In the genomic region with DNA sequence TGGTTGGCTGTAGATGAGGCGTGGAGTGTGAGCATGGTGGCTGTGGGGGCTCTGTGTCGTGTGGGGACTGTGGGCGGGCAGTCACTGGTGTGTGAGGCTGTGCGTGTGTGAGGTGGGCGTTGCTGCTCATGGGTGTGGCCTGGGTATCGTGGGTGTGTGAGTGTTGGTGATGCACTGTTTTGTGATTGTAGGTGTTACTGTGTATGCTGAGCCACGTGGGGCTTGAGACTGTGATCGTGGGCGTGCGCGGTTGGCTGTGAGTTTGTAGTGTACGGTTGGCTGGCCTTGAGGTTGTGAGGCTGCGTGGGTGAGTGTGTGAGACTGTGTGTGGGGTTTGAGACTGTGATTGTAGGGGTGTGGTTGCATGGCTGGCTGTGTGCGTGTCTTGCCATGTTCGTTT, we compare ENCODE assay signal across 14 cellular contexts. TPM values are rescaled to one million over a fixed set of nuclear protein-coding genes. Genes with fewer than 3 reads are reported as not detected.
DNase-seq lines count a peak whose midpoint lies in the region; ATAC-seq and TF ChIP-seq lines count a peak whose summit lies in the region.
"Had no signal": no experiment of that assay in that cellular context is flagged by ENCODE, and none has a peak within 500 bp of the region (broad histone marks: within the 10 kb centered on the region; RNA-seq: fewer than 3 reads in every experiment).

No MANE protein-coding gene starts in this region.

- no peak overlapping the region for H3K27ac Mint-ChIP-seq in endothelial cell (ENCODE audit: unreplicated experiment)

- TF ChIP-seq CTCF in HEK293 (tag by site-specific recombination; IDR thresholded peaks at IDR 0.05) (no peak), endothelial cell (IDR thresholded peaks at IDR 0.05; ENCODE audit: unreplicated experiment) (no peak), psoas muscle (IDR thresholded peaks at IDR 0.05) (no peak)

- H3K4me1 ChIP-seq in BLaER1 (peaks cover 65% of the 10 kb centered on the region), HEK293 (ENCODE audit: control insufficient read depth, insufficient read depth, low read length) (no peaks in the 10 kb centered on the region), psoas muscle (no peaks in the 10 kb centered on the region)

- H3K27me3 ChIP-seq in BLaER1 (peaks cover 8% of the 10 kb centered on the region), psoas muscle (ENCODE audit: insufficient read depth in 3 of 3, low read length in 2 of 3) (no peaks in the 10 kb centered on the region)

- H3K4me3 ChIP-seq in BLaER1 (no peak overlapping the region), HEK293 (ENCODE audit: low read depth, low read length) (no peak overlapping the region), psoas muscle (no peak overlapping the region)
- H3K4me3 ChIP-seq: A549, GM23248 had no signal

- peaks cover 3% of the 10 kb centered on the region; the same call in 1 of the 2 replicates for H4K20me1 ChIP-seq in BLaER1

- no peak overlapping the region for H3K27ac ChIP-seq in BLaER1
- H3K27ac ChIP-seq in HEK293 (ENCODE audit: extremely low read depth, low read depth, low read length) = no peak overlapping the region
- no peak overlapping the region for H3K27ac ChIP-seq in psoas muscle
- H3K27ac ChIP-seq: A549, GM23248 had no signal

- peak in 1 of 4 donors; percentile 5 for ATAC-seq in psoas muscle
- ATAC-seq: A549 had no signal

- H3K27me3 Mint-ChIP-seq in endothelial cell (ENCODE audit: unreplicated experiment) = peaks cover 13% of the 10 kb centered on the region

- H3K36me3 Mint-ChIP-seq in endothelial cell (ENCODE audit: low read depth, unreplicated experiment) = peaks cover 6% of the 10 kb centered on the region
- H3K36me3 Mint-ChIP-seq: CD4-positive, CD25-positive, alpha-beta regulatory T cell had no signal

- peak overlapping the region; percentile 19 for H3K4me3 Mint-ChIP-seq in endothelial cell (ENCODE audit: unreplicated experiment)
- H3K4me3 Mint-ChIP-seq: CD4-positive, CD25-positive, alpha-beta regulatory T cell had no signal

- CTCF ChIA-PET in HEK293 (lab: Yijun Ruan, JAX) = no interaction called here

- DNase-seq in endothelial cell (ENCODE audit: low spot score) = no peak
- DNase-seq in psoas muscle = peak; percentile 7 to 23
- DNase-seq in NCI-H524 (lab: John Stamatoyannopoulos, UW) = no peak
- DNase-seq in NCI-H510A treated with DMSO at 0.1 percent for 48 hours (lab: John Stamatoyannopoulos, UW) = no peak
- DNase-seq in NK-92 treated with Interleukin-12 subunit alpha and Interleukin-12 subunit beta, amount 100 ng/mL, for 24 hours (lab: John Stamatoyannopoulos, UW) = no peak
- DNase-seq: CD4-positive, CD25-positive, alpha-beta regulatory T cell; DMS53; GF-D8; GM23248; H7 had no signal

- peak overlapping the region; percentile 66 for H3K4me2 ChIP-seq in BLaER1
- H3K4me2 ChIP-seq: A549 had no signal

- H3K9me3 Mint-ChIP-seq in endothelial cell (ENCODE audit: unreplicated experiment) = no peaks in the 10 kb centered on the region
- H3K9me3 Mint-ChIP-seq: CD4-positive, CD25-positive, alpha-beta regulatory T cell had no signal

- H3K9ac ChIP-seq in BLaER1 = no peak overlapping the region
- H3K9ac ChIP-seq: GM23248 had no signal

- H3K4me1 Mint-ChIP-seq in endothelial cell (ENCODE audit: unreplicated experiment) = no peaks in the 10 kb centered on the region
- H3K4me1 Mint-ChIP-seq: CD4-positive, CD25-positive, alpha-beta regulatory T cell had no signal

- intact Hi-C loops in psoas muscle (cut with DNase I) = loop anchor here in 1 of 2 donors (5.0 kb wide), 1 partner anchor 98 kb away; no protein-coding TSS in a partner anchor

- 87 to 91% (median 91%) methylated on average over 15 of the region's 15 CpGs for WGBS in psoas muscle, 3 donors

- POLR2A ChIA-PET in HEK293 (lab: Yijun Ruan, JAX) = no interaction called here

- H3K9me3 ChIP-seq in BLaER1 = no peaks in the 10 kb centered on the region
- H3K9me3 ChIP-seq in HEK293 (ENCODE audit: control insufficient read depth, insufficient read depth, low read depth, low read length) = no peaks in the 10 kb centered on the region
- H3K9me3 ChIP-seq in psoas muscle = no peaks in the 10 kb centered on the region
- H3K9me3 ChIP-seq: A549 had no signal

- H3K36me3 ChIP-seq in BLaER1 (no peaks in the 10 kb centered on the region), HEK293 (ENCODE audit: control insufficient read depth in 2 of 2, insufficient read depth in 1 of 2, low read length in 2 of 2) (peaks cover 0 to 15% of the 10 kb centered on the region in 2 experiments; a peak in 1 of 3 replicates), psoas muscle (ENCODE audit: insufficient read depth in 1 of 2, low read depth in 1 of 2) (peaks cover 0 to 7% of the 10 kb centered on the region in 2 donors)

TF ChIP-seq in HEK293, 187 proteins besides CTCF, POLR2A, EP300 and RAD21:
- TF ChIP-seq MZF1 (tag by site-specific recombination; IDR thresholded peaks at IDR 0.05; ENCODE audit: borderline replicate concordance) (no peak), EGR2 (tag by site-specific recombination; IDR thresholded peaks at IDR 0.05; ENCODE audit: low read depth) (peak; percentile 100), ZNF677 (tag by site-specific recombination; IDR thresholded peaks at IDR 0.05) (no peak), PRDM1 (tag by site-specific recombination; IDR thresholded peaks at IDR 0.05) (no peak), HOXD13 (CRISPR knock-in tag; IDR thresholded peaks at IDR 0.05; ENCODE audit: borderline replicate concordance) (no peak), ZFHX2 (tag by site-specific recombination; conservative IDR thresholded peaks at IDR 0.05) (peak; percentile 100), KLF1 (tag by site-specific recombination; IDR thresholded peaks at IDR 0.05) (peak; percentile 75), ZNF221 (tag by site-specific recombination; IDR thresholded peaks at IDR 0.05; ENCODE audit: borderline replicate concordance) (no peak), ZNF266 (tag by site-specific recombination; IDR thresholded peaks at IDR 0.05; ENCODE audit: low read depth) (no peak)
- TF ChIP-seq, protein P1, sequence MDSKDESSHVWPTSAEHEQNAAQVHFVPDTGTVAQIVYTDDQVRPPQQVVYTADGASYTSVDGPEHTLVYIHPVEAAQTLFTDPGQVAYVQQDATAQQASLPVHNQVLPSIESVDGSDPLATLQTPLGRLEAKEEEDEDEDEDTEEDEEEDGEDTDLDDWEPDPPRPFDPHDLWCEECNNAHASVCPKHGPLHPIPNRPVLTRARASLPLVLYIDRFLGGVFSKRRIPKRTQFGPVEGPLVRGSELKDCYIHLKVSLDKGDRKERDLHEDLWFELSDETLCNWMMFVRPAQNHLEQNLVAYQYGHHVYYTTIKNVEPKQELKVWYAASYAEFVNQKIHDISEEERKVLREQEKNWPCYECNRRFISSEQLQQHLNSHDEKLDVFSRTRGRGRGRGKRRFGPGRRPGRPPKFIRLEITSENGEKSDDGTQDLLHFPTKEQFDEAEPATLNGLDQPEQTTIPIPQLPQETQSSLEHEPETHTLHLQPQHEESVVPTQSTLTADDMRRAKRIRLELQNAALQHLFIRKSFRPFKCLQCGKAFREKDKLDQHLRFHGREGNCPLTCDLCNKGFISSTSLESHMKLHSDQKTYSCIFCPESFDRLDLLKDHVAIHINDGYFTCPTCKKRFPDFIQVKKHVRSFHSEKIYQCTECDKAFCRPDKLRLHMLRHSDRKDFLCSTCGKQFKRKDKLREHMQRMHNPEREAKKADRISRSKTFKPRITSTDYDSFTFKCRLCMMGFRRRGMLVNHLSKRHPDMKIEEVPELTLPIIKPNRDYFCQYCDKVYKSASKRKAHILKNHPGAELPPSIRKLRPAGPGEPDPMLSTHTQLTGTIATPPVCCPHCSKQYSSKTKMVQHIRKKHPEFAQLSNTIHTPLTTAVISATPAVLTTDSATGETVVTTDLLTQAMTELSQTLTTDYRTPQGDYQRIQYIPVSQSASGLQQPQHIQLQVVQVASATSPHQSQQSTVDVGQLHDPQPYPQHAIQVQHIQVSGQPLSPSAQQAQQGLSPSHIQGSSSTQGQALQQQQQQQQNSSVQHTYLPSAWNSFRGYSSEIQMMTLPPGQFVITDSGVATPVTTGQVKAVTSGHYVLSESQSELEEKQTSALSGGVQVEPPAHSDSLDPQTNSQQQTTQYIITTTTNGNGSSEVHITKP (tag by site-specific recombination; IDR thresholded peaks at IDR 0.05) = no peak
- TF ChIP-seq, protein P2, sequence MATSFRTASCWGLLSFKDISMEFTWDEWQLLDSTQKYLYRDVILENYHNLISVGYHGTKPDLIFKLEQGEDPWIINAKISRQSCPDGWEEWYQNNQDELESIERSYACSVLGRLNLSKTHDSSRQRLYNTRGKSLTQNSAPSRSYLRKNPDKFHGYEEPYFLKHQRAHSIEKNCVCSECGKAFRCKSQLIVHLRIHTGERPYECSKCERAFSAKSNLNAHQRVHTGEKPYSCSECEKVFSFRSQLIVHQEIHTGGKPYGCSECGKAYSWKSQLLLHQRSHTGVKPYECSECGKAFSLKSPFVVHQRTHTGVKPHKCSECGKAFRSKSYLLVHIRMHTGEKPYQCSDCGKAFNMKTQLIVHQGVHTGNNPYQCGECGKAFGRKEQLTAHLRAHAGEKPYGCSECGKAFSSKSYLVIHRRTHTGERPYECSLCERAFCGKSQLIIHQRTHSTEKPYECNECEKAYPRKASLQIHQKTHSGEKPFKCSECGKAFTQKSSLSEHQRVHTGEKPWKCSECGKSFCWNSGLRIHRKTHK (tag by site-specific recombination; IDR thresholded peaks at IDR 0.05) = no peak

RNA-seq across cellular contexts. Expression of gene INHBB, which starts 8.5 kb away (rescaled TPM):
- 4.7 TPM for total RNA-seq in endothelial cell (ENCODE audit: unreplicated experiment)
- 10 to 100 TPM in 2 of 4 donors, 1 to 10 TPM in 2; 2.9 to 19.3 (median 11.0) TPM for total RNA-seq in psoas muscle
- polyA plus RNA-seq in psoas muscle = 10 to 100 TPM in 2 of 3 donors, 1 to 10 TPM in 1; 7.4 to 20.0 (median 13.4) TPM
- total RNA-seq: CD4-positive, CD25-positive, alpha-beta regulatory T cell; HT-29 had no signal
- polyA plus RNA-seq: CD4-positive, CD25-positive, alpha-beta regulatory T cell had no signal

Comparison
In these comparisons a context has a peak if more than half of its experiments do, and no peak if none do; other contexts are left out.
1. DNase-seq: peak in psoas muscle (2 of 2); none in endothelial cell (single experiment), NCI-H524 (0 of 2), NCI-H510A treated with DMSO at 0.1 percent for 48 hours (single experiment) and NK-92 treated with Interleukin-12 subunit alpha and Interleukin-12 subunit beta, amount 100 ng/mL, for 24 hours (single experiment).